1 cellular context compared by ENCODE assay signal in genomic region chr16:48447940-48448536, GRCh38.
TF ChIP-seq lines count a peak whose summit lies in the region.

No MANE protein-coding gene starts in this region.

TF ChIP-seq in HepG2, 621 proteins besides CTCF, POLR2A, EP300 and RAD21 (continued from another document and continues in another):
- TF ChIP-seq ZHX2 (IDR thresholded peaks at IDR 0.05; ENCODE audit: low read depth) (0 out of 2 replicates have a peak, but pooled peaks have one; percentile 15), ZHX2 (CRISPR knock-in tag; IDR thresholded peaks at IDR 0.05; ENCODE audit: borderline replicate concordance) (no peak), NFATC3 (CRISPR knock-in tag; IDR thresholded peaks at IDR 0.05) (no peak), ZNF24 (IDR thresholded peaks at IDR 0.05) (no peak), ZBTB26 (CRISPR knock-in tag; IDR thresholded peaks at IDR 0.05; ENCODE audit: borderline replicate concordance) (no peak), GRHL1 (CRISPR knock-in tag; conservative IDR thresholded peaks at IDR 0.05) (no peak), ZNF746 (CRISPR knock-in tag; IDR thresholded peaks at IDR 0.05) (no peak), STAT5B (CRISPR knock-in tag; IDR thresholded peaks at IDR 0.05) (no peak), ZNF124 (CRISPR knock-in tag; IDR thresholded peaks at IDR 0.05) (no peak), DMAP1 (CRISPR knock-in tag; IDR thresholded peaks at IDR 0.05) (no peak; the same call in 1 of the 2 replicates), ZFX (CRISPR knock-in tag; IDR thresholded peaks at IDR 0.05; ENCODE audit: low read depth) (peak; percentile 28; the same call in 1 of the 2 replicates), ZSCAN25 (CRISPR knock-in tag; IDR thresholded peaks at IDR 0.05) (no peak), NCOA1 (CRISPR knock-in tag; IDR thresholded peaks at IDR 0.05) (no peak), ZNF761 (CRISPR knock-in tag; conservative IDR thresholded peaks at IDR 0.05) (no peak), TFDP1 (CRISPR knock-in tag; IDR thresholded peaks at IDR 0.05; ENCODE audit: borderline replicate concordance) (no peak), ZNF703 (CRISPR knock-in tag; IDR thresholded peaks at IDR 0.05; ENCODE audit: borderline replicate concordance) (no peak), ZNF260 (CRISPR knock-in tag; IDR thresholded peaks at IDR 0.05; ENCODE audit: borderline replicate concordance, low read depth) (no peak), PHF5A (CRISPR knock-in tag; IDR thresholded peaks at IDR 0.05; ENCODE audit: low read depth, unreplicated experiment) (no peak), ZNF496 (CRISPR knock-in tag; IDR thresholded peaks at IDR 0.05; ENCODE audit: insufficient replicate concordance) (no peak), THYN1 (CRISPR knock-in tag; IDR thresholded peaks at IDR 0.05; ENCODE audit: borderline replicate concordance, low read depth) (no peak), ZBTB39 (CRISPR knock-in tag; IDR thresholded peaks at IDR 0.05) (peak; percentile 30; the same call in 1 of the 2 replicates), ZBTB8A (CRISPR knock-in tag; IDR thresholded peaks at IDR 0.05; ENCODE audit: borderline replicate concordance, low read depth) (no peak), TEF (CRISPR knock-in tag; IDR thresholded peaks at IDR 0.05) (no peak), U2AF2 (IDR thresholded peaks at IDR 0.05; ENCODE audit: low read depth, low read length) (no peak), ZNF543 (CRISPR knock-in tag; IDR thresholded peaks at IDR 0.05) (no peak), NAIF1 (CRISPR knock-in tag; IDR thresholded peaks at IDR 0.05; ENCODE audit: borderline replicate concordance) (no peak), SP5 (CRISPR knock-in tag; IDR thresholded peaks at IDR 0.05; ENCODE audit: borderline replicate concordance, low read depth) (peak; percentile 56), ZNF839 (CRISPR knock-in tag; IDR thresholded peaks at IDR 0.05; ENCODE audit: borderline replicate concordance) (0 out of 2 replicates have a peak, but pooled peaks have one; percentile 4), ZNF891 (CRISPR knock-in tag; IDR thresholded peaks at IDR 0.05) (no peak), AFF4 (CRISPR knock-in tag; IDR thresholded peaks at IDR 0.05) (no peak), HMGA1 (CRISPR knock-in tag; conservative IDR thresholded peaks at IDR 0.05) (no peak), RARG (CRISPR knock-in tag; IDR thresholded peaks at IDR 0.05; ENCODE audit: low read depth) (no peak), ZBTB46 (CRISPR knock-in tag; IDR thresholded peaks at IDR 0.05; ENCODE audit: borderline replicate concordance) (no peak), POLR2G (IDR thresholded peaks at IDR 0.05; ENCODE audit: low read depth, low read length) (no peak), ZNF34 (CRISPR knock-in tag; IDR thresholded peaks at IDR 0.05; ENCODE audit: borderline replicate concordance) (no peak), ZNF326 (CRISPR knock-in tag; IDR thresholded peaks at IDR 0.05; ENCODE audit: borderline replicate concordance) (no peak), ZSCAN9 (CRISPR knock-in tag; IDR thresholded peaks at IDR 0.05; ENCODE audit: borderline replicate concordance) (0 out of 2 replicates have a peak, but pooled peaks have one; percentile 42), TBL1XR1 (IDR thresholded peaks at IDR 0.05; ENCODE audit: borderline replicate concordance, low read length, partially characterized antibody) (no peak), TAF1 (CRISPR knock-in tag; IDR thresholded peaks at IDR 0.05) (no peak), ETV5 (CRISPR knock-in tag; IDR thresholded peaks at IDR 0.05; ENCODE audit: borderline replicate concordance) (no peak; the same call in 1 of the 2 replicates), UBTF (CRISPR knock-in tag; IDR thresholded peaks at IDR 0.05) (no peak; the same call in 1 of the 2 replicates)
